21 cellular contexts compared by ENCODE assay signal in the genomic region with DNA sequence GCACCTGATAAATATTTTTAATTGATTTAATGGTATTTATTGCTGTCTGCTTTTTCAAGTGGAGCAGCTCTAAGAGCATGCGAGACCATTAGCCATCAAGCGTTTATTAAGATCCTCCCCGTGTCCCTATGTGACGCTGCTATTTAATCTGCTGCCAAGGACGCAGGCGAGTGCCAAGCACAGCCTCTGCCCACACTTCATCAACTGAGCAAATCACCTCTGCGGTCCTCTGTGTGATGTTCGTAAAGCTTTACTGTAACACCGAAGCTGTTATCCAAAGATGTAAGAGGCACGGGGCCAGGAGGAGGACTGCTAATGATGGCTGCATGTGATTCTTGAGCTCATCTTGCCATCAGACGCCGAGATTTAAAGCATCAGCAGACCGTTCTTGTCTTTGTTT.
DNase-seq lines count a peak whose midpoint lies in the region; ATAC-seq and TF ChIP-seq lines count a peak whose summit lies in the region.
"Had no signal": no experiment of that assay in that cellular context is flagged by ENCODE, and none has a peak within 500 bp of the region (broad histone marks: within the 10 kb centered on the region; RNA-seq: fewer than 3 reads in every experiment).

No MANE protein-coding gene starts in this region.

- TF ChIP-seq EP300 in transverse colon (IDR thresholded peaks at IDR 0.05; ENCODE audit: low read depth), result no peak

- in situ Hi-C loops in transverse colon (cut with MboI; ENCODE audit: low pct_ligation_motif_present in 1 of 4, low pct_unique_long_range_greater_than_20kb in 1 of 4, low sequenced_read_pairs in 3 of 4), result no loop called here

- peak; percentile 57 for DNase-seq in cerebellar cortex (ENCODE audit: low spot score)
- peak; percentile 66 for DNase-seq in Right ventricle myocardium superior
- DNase-seq in right cardiac atrium, result peak; percentile 48 to 75 (median 72)
- DNase-seq in superior temporal gyrus (ENCODE audit: extremely low spot score), result peak; percentile 72
- no peak for DNase-seq in transverse colon
- no peak for DNase-seq in islet precursor cell
- DNase-seq in hippocampal formation (lab: John Stamatoyannopoulos, UW), result no peak
- DNase-seq: ACHN; CD8-positive, alpha-beta memory T cell; GF-D8; H9; HFFc6; MV-4-11; NCI-H1694 treated with DMSO at 0.1 percent for 48 hours; NCI-H2081 treated with DMSO at 0.1 percent for 48 hours; NCI-H2171 treated with DMSO at 0.1 percent for 48 hours; NCI-H446; NCI-H526; Peyer's patch had no signal

- WGBS in right cardiac atrium, result 73% methylated on average over 13 of the region's 13 CpGs
- 94% methylated on average over 7 to 13 of the region's 13 CpGs for WGBS in transverse colon (ENCODE audit: low coverage in 1 of 2), 2 donors

- no peaks in the 10 kb centered on the region for H3K9me3 ChIP-seq in right cardiac atrium (ENCODE audit: control insufficient read depth, low read length)
- no peaks in the 10 kb centered on the region for H3K9me3 ChIP-seq in transverse colon
- H3K9me3 ChIP-seq: Peyer's patch, SJSA1 had no signal

- ATAC-seq in Right ventricle myocardium superior (ENCODE audit: poor library complexity), result peak; percentile 60
- peak; percentile 64 to 68 for ATAC-seq in right cardiac atrium
- no peak for ATAC-seq in GM19328 (IDR thresholded peaks at IDR 0.05; ENCODE audit: unreplicated experiment)

- H3K27me3 ChIP-seq in right cardiac atrium (ENCODE audit: control insufficient read depth, insufficient read depth), result no peaks in the 10 kb centered on the region
- no peaks in the 10 kb centered on the region for H3K27me3 ChIP-seq in transverse colon
- H3K27me3 ChIP-seq: Peyer's patch had no signal

- TF ChIP-seq CTCF in transverse colon (IDR thresholded peaks at IDR 0.05), result no peak

- intact Hi-C loops in Right ventricle myocardium superior (cut with DNase I) (no loop called here), right cardiac atrium (cut with DNase I) (loop anchor here in 1 of 4 donors (10.0 kb wide), 1 partner anchor 140 kb away; no protein-coding TSS in a partner anchor), transverse colon (cut with DNase I; ENCODE audit: low total_unique reads) (loop anchor here (10.0 kb wide), 1 partner anchor 110 kb away; no protein-coding TSS in a partner anchor)

- no peak for TF ChIP-seq POLR2A in transverse colon (IDR thresholded peaks at IDR 0.05)

- H3K4me1 ChIP-seq in right cardiac atrium (ENCODE audit: control insufficient read depth, insufficient read depth, low read length) (peaks cover 2% of the 10 kb centered on the region), transverse colon (peaks cover 0 to 13% (median 8%) of the 10 kb centered on the region in 4 donors)
- H3K4me1 ChIP-seq: Peyer's patch had no signal

- H3K36me3 ChIP-seq in transverse colon, result no peaks in the 10 kb centered on the region
- H3K36me3 ChIP-seq: Peyer's patch, SJSA1 had no signal

- H3K4me3 ChIP-seq in right cardiac atrium (ENCODE audit: low read length), result no peak overlapping the region
- no peak overlapping the region for H3K4me3 ChIP-seq in transverse colon
- H3K4me3 ChIP-seq: Peyer's patch, SJSA1 had no signal

- H3K27ac ChIP-seq in right cardiac atrium (ENCODE audit: low read length) (peak overlapping the region; percentile 14), transverse colon (no peak overlapping the region)
- H3K27ac ChIP-seq: Peyer's patch, SJSA1 had no signal

Comparison
In these comparisons a context has a peak if more than half of its experiments do, and no peak if none do; other contexts are left out.
1. DNase-seq: peak in cerebellar cortex (single experiment), Right ventricle myocardium superior (single experiment), right cardiac atrium (3 of 3) and superior temporal gyrus (single experiment); none in transverse colon (single experiment), islet precursor cell (single experiment) and hippocampal formation (0 of 2).